Comparison of ENCODE assay signal across 26 cellular contexts in genomic region chr13:24323739-24324075, GRCh38. TPM values are rescaled to one million over a fixed set of nuclear protein-coding genes. Genes with fewer than 3 reads are reported as not detected.
"Had no signal": no experiment of that assay in that cellular context is flagged by ENCODE, and none has a peak within 500 bp of the region (broad histone marks: within the 10 kb centered on the region; RNA-seq: fewer than 3 reads in every experiment).

No MANE protein-coding gene starts in this region.

- H3K27ac ChIP-seq: HL-60, KMS-11, RWPE1 had no signal

- H3K27ac Mint-ChIP-seq: IgD-negative memory B cell had no signal

- H3K4me3 ChIP-seq: K562 had no signal

- H3K36me3 Mint-ChIP-seq: IgD-negative memory B cell had no signal

- H3K9me3 ChIP-seq: SK-N-SH had no signal

- DNase-seq: Kasumi-1, MM.1S, NCI-H1092 treated with DMSO at 0.1 percent for 48 hours, NCI-H1436, NCI-H187, NCI-H2029, NCI-H2081 treated with DMSO at 0.1 percent for 48 hours, NCI-H2171, NCI-H226, NCI-H446, NCI-H510A, NCI-H524 treated with DMSO at 0.1 percent for 48 hours, NCI-H69, NCI-H774, PC-3, SHP77, SK-N-SH had no signal

- ATAC-seq: K562, Panc1, PC-3 had no signal

- H3K9ac ChIP-seq: KMS-11, SK-N-SH had no signal

- H3K4me2 ChIP-seq: KMS-11, SK-N-SH had no signal

RNA-seq across cellular contexts. Expression of gene C1QTNF9, which starts 14.3 kb away (rescaled TPM):
- total RNA-seq: K562, M059J, OCI-LY7, SK-MEL-5 had no signal
- polyA plus RNA-seq: IgD-negative memory B cell, K562, SK-N-SH had no signal
